In genomic region chr19:12800873-12801465, GRCh38 we compare ENCODE assay signal across 9 cellular contexts. TPM values are rescaled to one million over a fixed set of nuclear protein-coding genes. Genes with fewer than 3 reads are reported as not detected.
DNase-seq lines count a peak whose midpoint lies in the region; ATAC-seq and TF ChIP-seq lines count a peak whose summit lies in the region.
"Had no signal": no experiment of that assay in that cellular context is flagged by ENCODE, and none has a peak within 500 bp of the region (broad histone marks: within the 10 kb centered on the region; RNA-seq: fewer than 3 reads in every experiment).

No MANE protein-coding gene starts in this region.

- no peak for ATAC-seq in Panc1

- intact Hi-C loops in Panc1 (cut with micrococcal nuclease; ENCODE audit: unreplicated experiment) (no loop called here), colonic mucosa (cut with DNase I) (no loop called here), vagina (cut with DNase I) (loop anchor here (5.0 kb wide), 1 partner anchor 34 kb away; no protein-coding TSS in a partner anchor)

- H3K27ac ChIP-seq in Panc1 (ENCODE audit: low read length) (0 out of 2 replicates have a peak overlapping the region, but pooled peaks have one; percentile 48), colonic mucosa (peak overlapping the region; percentile 48), mesodermal cell (ENCODE audit: low read depth, low read length, severe bottlenecking) (peak overlapping the region; percentile 31), vagina (peak overlapping the region; percentile 78)

- peak overlapping the region; percentile 92 to 99 for H3K9ac ChIP-seq in colonic mucosa (ENCODE audit: low read depth in 2 of 2, low read length in 2 of 2)

- POLR2A ChIA-PET in Panc1 (lab: Charles Lee): no interaction called here

- H3K9me3 ChIP-seq in Panc1 (ENCODE audit: control insufficient read depth, insufficient read depth, low read depth, low read length) (no peaks in the 10 kb centered on the region), colonic mucosa (no peaks in the 10 kb centered on the region), mesodermal cell (ENCODE audit: control insufficient read depth, low read length) (no peaks in the 10 kb centered on the region), vagina (no peaks in the 10 kb centered on the region)

- TF ChIP-seq CTCF in Panc1 (IDR thresholded peaks at IDR 0.05) (no peak), colonic mucosa (IDR thresholded peaks at IDR 0.05) (no peak), vagina (IDR thresholded peaks at IDR 0.05) (no peak)

- H3K36me3 ChIP-seq in Panc1 (ENCODE audit: control insufficient read depth, insufficient read depth, low read length) (peaks cover 4% of the 10 kb centered on the region; the same call in 1 of the 2 replicates), colonic mucosa (no peaks in the 10 kb centered on the region), mesodermal cell (ENCODE audit: control insufficient read depth, insufficient read depth, low read length) (peaks cover 22% of the 10 kb centered on the region), vagina (peaks cover 0 to 16% of the 10 kb centered on the region in 2 donors)

- in situ Hi-C loops in Panc1 (cut with HindIII; ENCODE audit: low pct_unique_long_range_greater_than_20kb, low sequenced_read_pairs): no loop called here

- H3K4me3 ChIP-seq in Panc1 (ENCODE audit: low read depth in 2 of 2, low read length in 2 of 2): peak overlapping the region; percentile 53 to 58
- peak overlapping the region; percentile 68 for H3K4me3 ChIP-seq in colonic mucosa
- peak overlapping the region; percentile 84 for H3K4me3 ChIP-seq in mesodermal cell (ENCODE audit: extremely low read depth, insufficient read depth, low read length, poor library complexity, severe bottlenecking)
- peak overlapping the region; percentile 70 to 93 for H3K4me3 ChIP-seq in vagina

- TF ChIP-seq POLR2A in vagina (IDR thresholded peaks at IDR 0.05): no peak

- 5 to 8% methylated on average over 35 to 38 of the region's 38 CpGs for WGBS in mesodermal cell (ENCODE audit: insufficient coverage in 2 of 2), 2 experiments

- BruUV-seq in Panc1 (replicated peaks; lab: Mats Ljungman, UMichigan): no TSS peak

- peak; percentile 31 for DNase-seq in ELR (ENCODE audit: low read depth)
- DNase-seq in Panc1 (ENCODE audit: low read depth, low spot score): no peak
- peak; percentile 44 for DNase-seq in colonic mucosa
- no peak for DNase-seq in vagina (ENCODE audit: extremely low spot score in 2 of 2)
- no peak for DNase-seq in effector CD8-positive, alpha-beta T cell (lab: John Stamatoyannopoulos, UW)
- no peak for DNase-seq in NCI-H1048 (lab: John Stamatoyannopoulos, UW)
- no peak for DNase-seq in NCI-H2196 (lab: John Stamatoyannopoulos, UW; ENCODE audit: unreplicated experiment)

- H3K27me3 ChIP-seq in Panc1 (ENCODE audit: control insufficient read depth, insufficient read depth, low read length) (no peaks in the 10 kb centered on the region), colonic mucosa (no peaks in the 10 kb centered on the region), vagina (no peaks in the 10 kb centered on the region)

- CTCF ChIA-PET in Panc1 (lab: Charles Lee): no interaction called here

- H3K4me1 ChIP-seq in Panc1 (ENCODE audit: control insufficient read depth, insufficient read depth, low read length) (peaks cover 8% of the 10 kb centered on the region), colonic mucosa (peaks cover 4% of the 10 kb centered on the region), mesodermal cell (ENCODE audit: control insufficient read depth, insufficient read depth, low read length, poor library complexity, severe bottlenecking) (peaks cover 10% of the 10 kb centered on the region), vagina (peaks cover 35% of the 10 kb centered on the region)

RNA-seq across cellular contexts. Expression of gene PRDX2, which starts 0.6 kb away (rescaled TPM):
- total RNA-seq in Panc1 (2021; ENCODE audit: unreplicated experiment): 61.0 TPM
- 149 TPM for polyA plus RNA-seq in Panc1 (2012; ENCODE audit: insufficient read length)
- total RNA-seq in colonic mucosa: 100 to 1,000 TPM; 347 to 417 TPM
- polyA plus RNA-seq in mesodermal cell (2013, experiment 1 of 2): 265 TPM
- polyA plus RNA-seq in mesodermal cell (2013, experiment 2 of 2): 218 TPM
- 190 TPM for total RNA-seq in vagina

RNA-seq across cellular contexts. Expression of gene THSD8, which starts 0.9 kb away (rescaled TPM):
- total RNA-seq in Panc1 (2021; ENCODE audit: unreplicated experiment): 24.8 TPM
- polyA plus RNA-seq in Panc1 (2012; ENCODE audit: insufficient read length): 8.8 TPM
- 10 to 100 TPM in 1 of 2 donors, 1 to 10 TPM in 1; 6.5 to 18.5 TPM for total RNA-seq in colonic mucosa
- polyA plus RNA-seq in mesodermal cell (2013, experiment 1 of 2): 10.8 TPM
- 12.0 TPM for polyA plus RNA-seq in mesodermal cell (2013, experiment 2 of 2)
- not detected for total RNA-seq in vagina
- total RNA-seq: RPMI7951 had no signal

RNA-seq across cellular contexts. Expression of gene RNASEH2A, which starts 5.4 kb away (rescaled TPM):
- total RNA-seq in Panc1 (2021; ENCODE audit: unreplicated experiment) (44.9 TPM), colonic mucosa (10 to 100 TPM in 1 of 2 donors, 1 to 10 TPM in 1; 8.8 to 44.8 TPM), vagina (10.8 TPM)
- polyA plus RNA-seq in Panc1 (2012; ENCODE audit: insufficient read length): 67.1 TPM
- polyA plus RNA-seq in mesodermal cell (2013, experiment 1 of 2): 38.9 TPM
- polyA plus RNA-seq in mesodermal cell (2013, experiment 2 of 2): 30.3 TPM

RNA-seq across cellular contexts. Expression of gene JUNB, which starts 9.7 kb away (rescaled TPM):
- total RNA-seq in Panc1 (2021; ENCODE audit: unreplicated experiment) (49.7 TPM), colonic mucosa (100 to 1,000 TPM; 113 to 173 TPM), vagina (1,161 TPM)
- 73.3 TPM for polyA plus RNA-seq in Panc1 (2012; ENCODE audit: insufficient read length)
- polyA plus RNA-seq in mesodermal cell (2013, experiment 1 of 2): 45.4 TPM
- 29.8 TPM for polyA plus RNA-seq in mesodermal cell (2013, experiment 2 of 2)

RNA-seq across cellular contexts. Expression of gene HOOK2, which starts 25.6 kb away (rescaled TPM):
- total RNA-seq in Panc1 (2021; ENCODE audit: unreplicated experiment): 14.3 TPM
- polyA plus RNA-seq in Panc1 (2012; ENCODE audit: insufficient read length): 27.7 TPM
- total RNA-seq in colonic mucosa: 10 to 100 TPM; 54.8 to 72.0 TPM
- 28.7 TPM for polyA plus RNA-seq in mesodermal cell (2013, experiment 1 of 2)
- polyA plus RNA-seq in mesodermal cell (2013, experiment 2 of 2): 27.5 TPM
- total RNA-seq in vagina: 65.6 TPM

Comparison
In these comparisons a context has a peak if more than half of its experiments do, and no peak if none do; other contexts are left out.
1. DNase-seq: peak in ELR (single experiment) and colonic mucosa (single experiment); none in Panc1 (single experiment), vagina (0 of 2), effector CD8-positive, alpha-beta T cell (single experiment), NCI-H1048 (single experiment) and NCI-H2196 (single experiment).
2. Peak in every context shown above with its lines, with median percentiles within 50 percentile points of each other: H3K27ac ChIP-seq and H3K4me3 ChIP-seq.